ENCODE assay signal across 8 cellular contexts in the genomic region with DNA sequence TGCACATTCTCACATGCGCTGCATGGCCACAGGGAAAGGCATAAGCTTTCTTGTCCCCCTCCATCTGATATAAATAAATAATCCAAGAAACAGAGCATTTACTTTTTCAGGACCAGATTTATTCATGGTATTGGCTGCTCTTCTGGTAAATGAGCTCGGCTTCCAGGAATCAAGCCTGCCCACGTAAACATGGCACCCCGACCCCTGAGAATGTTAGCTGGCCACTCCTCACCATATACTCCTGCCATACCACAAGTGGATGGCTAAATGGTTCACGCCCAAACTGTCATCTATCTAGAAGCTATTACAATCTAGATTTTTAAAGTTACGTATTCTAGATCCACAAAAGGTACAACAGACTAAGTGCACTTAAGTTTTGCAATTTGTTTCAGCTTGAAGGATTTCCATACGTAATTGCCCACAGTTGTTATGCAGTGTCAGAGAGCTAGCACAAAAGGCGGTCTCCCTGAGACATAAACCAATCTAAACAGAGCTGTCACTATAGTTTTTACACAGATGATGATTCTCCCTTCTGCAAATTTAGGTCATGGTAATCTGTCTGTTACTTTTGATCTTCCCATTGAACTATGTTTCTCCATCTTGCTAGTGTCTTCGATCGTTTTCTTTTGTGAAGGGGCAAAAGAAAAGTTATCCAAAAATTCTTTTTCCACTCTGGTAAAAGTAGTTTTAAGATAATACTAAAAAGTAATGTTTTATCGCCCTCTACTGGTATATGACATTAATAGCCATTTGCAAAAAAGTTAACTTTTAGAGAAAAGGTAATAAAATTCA. TPM values are rescaled to one million over a fixed set of nuclear protein-coding genes. Genes with fewer than 3 reads are reported as not detected.
DNase-seq lines count a peak whose midpoint lies in the region; ATAC-seq, FAIRE-seq and TF ChIP-seq lines count a peak whose summit lies in the region.

No MANE protein-coding gene starts in this region.

- peak; percentile 84 for FAIRE-seq in GM19239 (lab: Jason Lieb, UNC)

- H3K9me3 ChIP-seq in AG04450 (ENCODE audit: control insufficient read depth, insufficient read depth, low read length) (no peaks in the 10 kb centered on the region), Panc1 (ENCODE audit: control insufficient read depth, insufficient read depth, low read depth, low read length) (no peaks in the 10 kb centered on the region)

- ATAC-seq in Panc1, result no peak

- H3K36me3 ChIP-seq in Panc1 (ENCODE audit: control insufficient read depth, insufficient read depth, low read length), result no peaks in the 10 kb centered on the region

- H3K4me1 Mint-ChIP-seq in progenitor cell of endocrine pancreas (ENCODE audit: low read depth), result peaks cover 4% of the 10 kb centered on the region

- H3K36me3 Mint-ChIP-seq in progenitor cell of endocrine pancreas (ENCODE audit: insufficient read depth), result no peaks in the 10 kb centered on the region

- DNase-seq in AG04450 (ENCODE audit: low read depth, low spot score), result no peak
- DNase-seq in GM19239 (ENCODE audit: insufficient read length, low spot score), result no peak
- DNase-seq in Panc1 (ENCODE audit: low read depth, low spot score), result no peak
- peak; percentile 21 to 48 for DNase-seq in erythroblast (lab: John Stamatoyannopoulos, UW)
- DNase-seq in progenitor cell of endocrine pancreas (ENCODE audit: low spot score, unreplicated experiment), result no peak
- no peak for DNase-seq in mesenteric fat pad (ENCODE audit: low spot score)
- no peak for DNase-seq in D341Med (ENCODE audit: low spot score)
- DNase-seq in NCI-H774 (lab: John Stamatoyannopoulos, UW), result no peak

- TF ChIP-seq POLR2A in erythroblast (IDR thresholded peaks at IDR 0.05; ENCODE audit: low read length), result no peak

- H3K4me3 ChIP-seq in AG04450 (ENCODE audit: low read depth, low read length), result no peak overlapping the region
- no peak overlapping the region for H3K4me3 ChIP-seq in Panc1 (ENCODE audit: low read depth in 2 of 2, low read length in 2 of 2)

- peak; percentile 53 for TF ChIP-seq CTCF in AG04450 (IDR thresholded peaks at IDR 0.05; ENCODE audit: low read depth, low read length)
- TF ChIP-seq CTCF in Panc1 (IDR thresholded peaks at IDR 0.05), result peak; percentile 62; the same call in 1 of the 2 replicates
- peak; percentile 78 for TF ChIP-seq CTCF in progenitor cell of endocrine pancreas (IDR thresholded peaks at IDR 0.05; ENCODE audit: unreplicated experiment)

- intact Hi-C loops in Panc1 (cut with micrococcal nuclease; ENCODE audit: unreplicated experiment), result loop anchor here (5.0 kb wide), 2 partner anchors 615 to 1000 kb away; no protein-coding TSS in a partner anchor

- no peak overlapping the region for H3K27ac Mint-ChIP-seq in progenitor cell of endocrine pancreas

- BruUV-seq in Panc1 (replicated peaks; lab: Mats Ljungman, UMichigan), result no TSS peak

- in situ Hi-C loops in Panc1 (cut with HindIII; ENCODE audit: low pct_unique_long_range_greater_than_20kb, low sequenced_read_pairs), result no loop called here

- no peaks in the 10 kb centered on the region for H3K4me1 ChIP-seq in Panc1 (ENCODE audit: control insufficient read depth, insufficient read depth, low read length)

- POLR2A ChIA-PET in AG04450 (lab: Yijun Ruan, JAX), result interaction anchor here (1.0 kb wide), 1 partner anchor 614 kb away, joined by 3 read pairs; no protein-coding TSS in a partner anchor
- POLR2A ChIA-PET in Panc1 (lab: Charles Lee), result no interaction called here

- H3K27me3 Mint-ChIP-seq in progenitor cell of endocrine pancreas, result no peaks in the 10 kb centered on the region

- no peaks in the 10 kb centered on the region for H3K27me3 ChIP-seq in AG04450 (ENCODE audit: control insufficient read depth, insufficient read depth, low read length)
- no peaks in the 10 kb centered on the region for H3K27me3 ChIP-seq in Panc1 (ENCODE audit: control insufficient read depth, insufficient read depth, low read length)

- H3K27ac ChIP-seq in AG04450 (ENCODE audit: low read depth, low read length) (no peak overlapping the region), Panc1 (ENCODE audit: low read length) (no peak overlapping the region)

- CTCF ChIA-PET in AG04450 (lab: Charles Lee) (interaction anchor here (0.5 to 9.1 kb wide), 15 partner anchors 10 to 1066 kb away, joined by 3 to 138 read pairs (median 6); no protein-coding TSS in a partner anchor), Panc1 (lab: Charles Lee) (interaction anchor here (1.0 kb wide), 1 partner anchor 14 kb away, joined by 3 read pairs; no protein-coding TSS in a partner anchor)

- H3K9me3 Mint-ChIP-seq in progenitor cell of endocrine pancreas (ENCODE audit: low read depth), result no peaks in the 10 kb centered on the region

- H3K4me3 Mint-ChIP-seq in progenitor cell of endocrine pancreas (ENCODE audit: low read depth), result no peak overlapping the region

RNA-seq across cellular contexts. Expression of gene FOXO1, which starts 16.2 kb away (rescaled TPM):
- polyA plus RNA-seq in AG04450 (2011; rRNA removed), result 0.12 and 0.19 TPM in 2 replicates
- polyA minus RNA-seq in AG04450 (2011; rRNA and poly(A)+ RNA removed), result 0.22 and 0.92 TPM in 2 replicates
- 2.1 TPM for total RNA-seq in Panc1 (2021; ENCODE audit: unreplicated experiment)
- polyA plus RNA-seq in Panc1 (2012; ENCODE audit: insufficient read length), result 0.59 TPM
- 15.7 TPM in 2 replicates for total RNA-seq in progenitor cell of endocrine pancreas
- 120 TPM for total RNA-seq in mesenteric fat pad

Comparison
In these comparisons a context has a peak if more than half of its experiments do, and no peak if none do; other contexts are left out.
1. DNase-seq: peak in erythroblast (2 of 2); none in AG04450 (single experiment), GM19239 (single experiment), Panc1 (single experiment), progenitor cell of endocrine pancreas (single experiment), mesenteric fat pad (single experiment), D341Med (single experiment) and NCI-H774 (single experiment).
2. Peak in every context shown above with its lines, with median percentiles within 50 percentile points of each other: CTCF ChIP-seq.